Comparison of ENCODE assay signal across 1 cellular context in the genomic region with DNA sequence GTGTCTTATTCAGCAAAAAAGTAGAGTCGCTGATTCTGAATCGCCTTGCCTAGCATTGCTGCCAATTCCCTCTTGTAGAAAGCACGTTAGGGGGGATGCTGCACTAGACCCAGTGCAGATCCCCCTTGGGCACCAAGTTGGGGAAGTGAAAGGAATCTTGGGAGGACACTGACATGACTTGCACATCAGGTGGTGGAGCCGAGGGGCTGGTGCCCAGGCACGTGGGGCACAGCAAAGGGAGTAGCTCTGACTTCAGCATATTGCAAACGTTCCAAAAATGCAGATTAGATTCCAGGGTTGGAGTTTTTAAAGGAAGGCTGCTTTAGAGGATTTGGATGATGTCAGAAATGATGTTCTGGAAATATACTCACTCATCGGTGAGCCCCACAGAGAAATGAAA.
TF ChIP-seq lines count a peak whose summit lies in the region.

No MANE protein-coding gene starts in this region.

TF ChIP-seq in IMR-90, 13 proteins besides CTCF, POLR2A, EP300 and RAD21 (continued from another document):
- TF ChIP-seq, protein P1, sequence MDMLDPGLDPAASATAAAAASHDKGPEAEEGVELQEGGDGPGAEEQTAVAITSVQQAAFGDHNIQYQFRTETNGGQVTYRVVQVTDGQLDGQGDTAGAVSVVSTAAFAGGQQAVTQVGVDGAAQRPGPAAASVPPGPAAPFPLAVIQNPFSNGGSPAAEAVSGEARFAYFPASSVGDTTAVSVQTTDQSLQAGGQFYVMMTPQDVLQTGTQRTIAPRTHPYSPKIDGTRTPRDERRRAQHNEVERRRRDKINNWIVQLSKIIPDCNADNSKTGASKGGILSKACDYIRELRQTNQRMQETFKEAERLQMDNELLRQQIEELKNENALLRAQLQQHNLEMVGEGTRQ (IDR thresholded peaks at IDR 0.05; ENCODE audit: low read depth, low read length) = no peak
